In genomic region chr12:113220593-113221180, GRCh38 we compare ENCODE assay signal across 1 cellular context.
TF ChIP-seq lines count a peak whose summit lies in the region.

No MANE protein-coding gene starts in this region.

TF ChIP-seq in GM12878, 131 proteins besides CTCF, POLR2A, EP300 and RAD21 (continued from another document and continues in another):
- TF ChIP-seq, protein P1, sequence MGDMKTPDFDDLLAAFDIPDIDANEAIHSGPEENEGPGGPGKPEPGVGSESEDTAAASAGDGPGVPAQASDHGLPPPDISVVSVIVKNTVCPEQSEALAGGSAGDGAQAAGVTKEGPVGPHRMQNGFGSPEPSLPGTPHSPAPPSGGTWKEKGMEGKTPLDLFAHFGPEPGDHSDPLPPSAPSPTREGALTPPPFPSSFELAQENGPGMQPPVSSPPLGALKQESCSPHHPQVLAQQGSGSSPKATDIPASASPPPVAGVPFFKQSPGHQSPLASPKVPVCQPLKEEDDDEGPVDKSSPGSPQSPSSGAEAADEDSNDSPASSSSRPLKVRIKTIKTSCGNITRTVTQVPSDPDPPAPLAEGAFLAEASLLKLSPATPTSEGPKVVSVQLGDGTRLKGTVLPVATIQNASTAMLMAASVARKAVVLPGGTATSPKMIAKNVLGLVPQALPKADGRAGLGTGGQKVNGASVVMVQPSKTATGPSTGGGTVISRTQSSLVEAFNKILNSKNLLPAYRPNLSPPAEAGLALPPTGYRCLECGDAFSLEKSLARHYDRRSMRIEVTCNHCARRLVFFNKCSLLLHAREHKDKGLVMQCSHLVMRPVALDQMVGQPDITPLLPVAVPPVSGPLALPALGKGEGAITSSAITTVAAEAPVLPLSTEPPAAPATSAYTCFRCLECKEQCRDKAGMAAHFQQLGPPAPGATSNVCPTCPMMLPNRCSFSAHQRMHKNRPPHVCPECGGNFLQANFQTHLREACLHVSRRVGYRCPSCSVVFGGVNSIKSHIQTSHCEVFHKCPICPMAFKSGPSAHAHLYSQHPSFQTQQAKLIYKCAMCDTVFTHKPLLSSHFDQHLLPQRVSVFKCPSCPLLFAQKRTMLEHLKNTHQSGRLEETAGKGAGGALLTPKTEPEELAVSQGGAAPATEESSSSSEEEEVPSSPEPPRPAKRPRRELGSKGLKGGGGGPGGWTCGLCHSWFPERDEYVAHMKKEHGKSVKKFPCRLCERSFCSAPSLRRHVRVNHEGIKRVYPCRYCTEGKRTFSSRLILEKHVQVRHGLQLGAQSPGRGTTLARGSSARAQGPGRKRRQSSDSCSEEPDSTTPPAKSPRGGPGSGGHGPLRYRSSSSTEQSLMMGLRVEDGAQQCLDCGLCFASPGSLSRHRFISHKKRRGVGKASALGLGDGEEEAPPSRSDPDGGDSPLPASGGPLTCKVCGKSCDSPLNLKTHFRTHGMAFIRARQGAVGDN (IDR thresholded peaks at IDR 0.05): no peak
- no peak for TF ChIP-seq PAX8 (IDR thresholded peaks at IDR 0.05)
- TF ChIP-seq ZNF274 (IDR thresholded peaks at IDR 0.05; ENCODE audit: insufficient read depth, insufficient read length): no peak
- TF ChIP-seq IKZF1 (conservative IDR thresholded peaks at IDR 0.05): peak; percentile 59
- TF ChIP-seq NR2C1 (IDR thresholded peaks at IDR 0.05): no peak
- no peak for TF ChIP-seq JUND (IDR thresholded peaks at IDR 0.05; ENCODE audit: low read depth, low read length)
- no peak for TF ChIP-seq PRDM15 (CRISPR knock-in tag; IDR thresholded peaks at IDR 0.05)
- TF ChIP-seq NFXL1 (IDR thresholded peaks at IDR 0.05; ENCODE audit: borderline replicate concordance): no peak
- TF ChIP-seq GABPA (IDR thresholded peaks at IDR 0.05; ENCODE audit: low read depth): no peak
- TF ChIP-seq IRF4 (IDR thresholded peaks at IDR 0.05; ENCODE audit: low read depth, low read length): no peak
- TF ChIP-seq POU2F2 (IDR thresholded peaks at IDR 0.05; ENCODE audit: borderline replicate concordance, low read depth, low read length): no peak
- no peak for TF ChIP-seq SUZ12 (IDR thresholded peaks at IDR 0.05; ENCODE audit: unreplicated experiment)
- TF ChIP-seq IRF5 (IDR thresholded peaks at IDR 0.05; ENCODE audit: borderline replicate concordance): no peak
- no peak for TF ChIP-seq E2F8 (IDR thresholded peaks at IDR 0.05; ENCODE audit: low read depth, partially characterized antibody)
- TF ChIP-seq ZBTB11 (CRISPR knock-in tag; IDR thresholded peaks at IDR 0.05): no peak
- no peak for TF ChIP-seq NRF1 (conservative IDR thresholded peaks at IDR 0.05; ENCODE audit: low read depth, low read length)
- no peak for TF ChIP-seq POLR2AphosphoS5 (IDR thresholded peaks at IDR 0.05; ENCODE audit: low read length)
- no peak for TF ChIP-seq HSF1 (IDR thresholded peaks at IDR 0.05; ENCODE audit: low read depth, low read length)
- TF ChIP-seq MLLT1 (IDR thresholded peaks at IDR 0.05): 0 out of 2 replicates have a peak, but pooled peaks have one; percentile 53
- TF ChIP-seq KLF5 (IDR thresholded peaks at IDR 0.05; ENCODE audit: partially characterized antibody): no peak
- no peak for TF ChIP-seq RAD51 (IDR thresholded peaks at IDR 0.05)
- TF ChIP-seq ESRRA (IDR thresholded peaks at IDR 0.05; ENCODE audit: low read length): no peak
- no peak for TF ChIP-seq SMAD5 (IDR thresholded peaks at IDR 0.05; ENCODE audit: low read depth)
- no peak; the same call in 1 of the 2 replicates for TF ChIP-seq ASH2L (IDR thresholded peaks at IDR 0.05; ENCODE audit: borderline replicate concordance, low read depth)
- TF ChIP-seq CHD2 (IDR thresholded peaks at IDR 0.05; ENCODE audit: borderline replicate concordance, low read depth, low read length): no peak
- peak; percentile 66 for TF ChIP-seq RUNX3 (IDR thresholded peaks at IDR 0.05; ENCODE audit: low read length)
- no peak for TF ChIP-seq PAX5 (IDR thresholded peaks at IDR 0.05; ENCODE audit: borderline replicate concordance, low read depth, low read length)
- TF ChIP-seq BCL3 (IDR thresholded peaks at IDR 0.05; ENCODE audit: borderline replicate concordance, insufficient read depth, low read depth, low read length, poor library complexity, severe bottlenecking): no peak
- TF ChIP-seq, protein P2, sequence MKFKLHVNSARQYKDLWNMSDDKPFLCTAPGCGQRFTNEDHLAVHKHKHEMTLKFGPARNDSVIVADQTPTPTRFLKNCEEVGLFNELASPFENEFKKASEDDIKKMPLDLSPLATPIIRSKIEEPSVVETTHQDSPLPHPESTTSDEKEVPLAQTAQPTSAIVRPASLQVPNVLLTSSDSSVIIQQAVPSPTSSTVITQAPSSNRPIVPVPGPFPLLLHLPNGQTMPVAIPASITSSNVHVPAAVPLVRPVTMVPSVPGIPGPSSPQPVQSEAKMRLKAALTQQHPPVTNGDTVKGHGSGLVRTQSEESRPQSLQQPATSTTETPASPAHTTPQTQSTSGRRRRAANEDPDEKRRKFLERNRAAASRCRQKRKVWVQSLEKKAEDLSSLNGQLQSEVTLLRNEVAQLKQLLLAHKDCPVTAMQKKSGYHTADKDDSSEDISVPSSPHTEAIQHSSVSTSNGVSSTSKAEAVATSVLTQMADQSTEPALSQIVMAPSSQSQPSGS (IDR thresholded peaks at IDR 0.05; ENCODE audit: low read length): no peak
- TF ChIP-seq HDAC2 (IDR thresholded peaks at IDR 0.05): no peak
- no peak for TF ChIP-seq FOXK2 (IDR thresholded peaks at IDR 0.05)
- TF ChIP-seq, protein P3, sequence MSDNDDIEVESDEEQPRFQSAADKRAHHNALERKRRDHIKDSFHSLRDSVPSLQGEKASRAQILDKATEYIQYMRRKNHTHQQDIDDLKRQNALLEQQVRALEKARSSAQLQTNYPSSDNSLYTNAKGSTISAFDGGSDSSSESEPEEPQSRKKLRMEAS (IDR thresholded peaks at IDR 0.05; ENCODE audit: low read depth, low read length): 0 out of 2 replicates have a peak, but pooled peaks have one; percentile 7
- no peak for TF ChIP-seq FOXM1 (IDR thresholded peaks at IDR 0.05; ENCODE audit: low read depth, low read length)
